In the genomic region with DNA sequence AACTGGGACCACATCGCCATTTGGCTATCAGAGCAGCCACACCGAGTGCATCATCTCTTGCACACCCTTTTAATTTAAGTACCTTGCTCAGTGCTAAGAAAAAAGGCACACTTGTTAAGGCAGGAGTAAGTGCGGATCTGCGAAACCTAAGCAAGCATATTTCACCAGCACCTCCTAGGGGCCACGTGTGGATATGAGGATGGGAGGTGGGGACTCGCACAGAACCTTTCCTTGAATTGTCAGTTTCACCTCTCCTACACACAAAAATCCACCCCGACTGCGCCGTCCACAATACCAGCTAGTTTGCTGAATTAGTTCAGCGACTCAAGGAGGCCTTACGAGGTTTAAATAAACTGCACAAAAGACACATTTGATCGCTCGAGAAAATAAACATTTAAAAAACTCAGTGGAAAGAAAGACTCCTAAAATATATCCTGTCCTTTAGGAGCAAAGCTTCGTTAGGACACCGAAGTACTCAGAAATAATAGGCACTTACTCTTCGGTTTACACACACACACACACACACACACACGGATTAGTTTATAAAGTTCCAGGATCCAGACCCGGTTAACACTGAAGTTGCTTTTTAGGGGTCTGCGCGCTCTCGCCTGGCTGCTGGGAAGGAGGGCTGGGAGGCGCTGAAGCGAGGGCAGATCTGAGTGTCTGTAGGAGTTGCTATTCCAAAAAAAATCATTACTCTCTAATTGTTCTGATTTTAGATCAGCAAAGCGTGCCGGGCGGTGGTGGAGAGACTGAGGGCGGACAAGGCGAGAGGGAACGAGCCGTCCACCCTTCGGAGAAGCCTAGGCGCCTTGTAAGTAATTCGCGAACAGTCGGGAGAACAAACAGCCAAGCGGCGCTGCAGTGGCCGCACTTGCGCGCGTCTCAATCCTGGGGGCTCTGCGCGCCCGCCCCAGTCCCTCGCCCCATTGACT, we compare ENCODE assay signal across 8 cellular contexts. TPM values are rescaled to one million over a fixed set of nuclear protein-coding genes. Genes with fewer than 3 reads are reported as not detected.
DNase-seq lines count a peak whose midpoint lies in the region; ATAC-seq, FAIRE-seq and TF ChIP-seq lines count a peak whose summit lies in the region.

No MANE protein-coding gene starts in this region.

- no peaks in the 10 kb centered on the region for H3K36me3 ChIP-seq in ACC112 (ENCODE audit: insufficient read depth, low read length)
- no peaks in the 10 kb centered on the region for H3K36me3 ChIP-seq in bronchial epithelial cell (ENCODE audit: control insufficient read depth, insufficient read depth, low read length)
- no peaks in the 10 kb centered on the region for H3K36me3 ChIP-seq in gastrocnemius medialis

- intact Hi-C loops in gastrocnemius medialis (cut with DNase I; ENCODE audit: low total_unique reads), result loop anchor here (2.0 to 10.0 kb wide), 5 partner anchors 146 to 600 kb away; no protein-coding TSS in a partner anchor

- H3K9me3 Mint-ChIP-seq in immature natural killer cell, result peaks cover 0 to 13% (median 6%) of the 10 kb centered on the region in 6 donors

- H3K36me3 Mint-ChIP-seq in immature natural killer cell, result peaks cover 0 to 4% (median 0%) of the 10 kb centered on the region in 3 donors

- no peaks in the 10 kb centered on the region for H3K9me3 ChIP-seq in gastrocnemius medialis

- H3K4me3 ChIP-seq in ACC112 (ENCODE audit: low read depth, low read length), result peak overlapping the region; percentile 88
- peak overlapping the region; percentile 60 for H3K4me3 ChIP-seq in bronchial epithelial cell (ENCODE audit: low read depth, low read length)
- peak overlapping the region; percentile 82 to 90 (median 87) for H3K4me3 ChIP-seq in gastrocnemius medialis

- H3K4me1 Mint-ChIP-seq in immature natural killer cell, result peaks cover 7 to 21% of the 10 kb centered on the region in 2 donors

- ATAC-seq in HG03103 (IDR thresholded peaks at IDR 0.05; ENCODE audit: low read depth, unreplicated experiment) (peak; percentile 13), gastrocnemius medialis (peak; percentile 55 to 61)

- no peaks in the 10 kb centered on the region for H3K27me3 ChIP-seq in ACC112 (ENCODE audit: insufficient read depth, low read length)
- no peaks in the 10 kb centered on the region for H3K27me3 ChIP-seq in bronchial epithelial cell (ENCODE audit: control insufficient read depth, insufficient read depth, low read length)
- no peaks in the 10 kb centered on the region for H3K27me3 ChIP-seq in gastrocnemius medialis

- TF ChIP-seq CTCF in GM12874 (IDR thresholded peaks at IDR 0.05; ENCODE audit: insufficient read depth, low read depth, low read length) (peak; percentile 67), bronchial epithelial cell (IDR thresholded peaks at IDR 0.05; ENCODE audit: insufficient read depth, low read length, severe bottlenecking) (peak; percentile 88), gastrocnemius medialis (IDR thresholded peaks at IDR 0.05 in 4 of 5, conservative IDR thresholded peaks at IDR 0.05 in 1 of 5) (peak; percentile 48 to 71 (median 56))

- peaks cover 11% of the 10 kb centered on the region in 3 donors for H3K27me3 Mint-ChIP-seq in immature natural killer cell (ENCODE audit: low read depth in 3 of 3)

- no peak overlapping the region for H3K27ac Mint-ChIP-seq in immature natural killer cell

- no peaks in the 10 kb centered on the region for H3K79me2 ChIP-seq in ACC112 (ENCODE audit: control insufficient read depth, insufficient read depth, low read length, unreplicated experiment)

- peak; percentile 97 for FAIRE-seq in bronchial epithelial cell (lab: Jason Lieb, UNC)

- H2AFZ ChIP-seq in ACC112 (ENCODE audit: low read length, unreplicated experiment), result peak overlapping the region; percentile 36

- DNase-seq in NOMO-1 treated with dmso at 0.1 percent for 144 hours (lab: John Stamatoyannopoulos, UW; ENCODE audit: unreplicated experiment) (peak; percentile 75), bronchial epithelial cell (ENCODE audit: low read depth) (peak; percentile 74), immature natural killer cell (no peak), gastrocnemius medialis (peak; percentile 66 to 76)
- no peak for DNase-seq in activated CD4-positive, CD25-positive, alpha-beta regulatory T cell (lab: John Stamatoyannopoulos, UW)

- H3K27ac ChIP-seq in ACC112 (ENCODE audit: low read depth, low read length) (no peak overlapping the region), gastrocnemius medialis (peak overlapping the region; percentile 92 to 97 (median 96))

- TF ChIP-seq POLR2A in gastrocnemius medialis (IDR thresholded peaks at IDR 0.05), result peak; percentile 17 to 38

- in situ Hi-C loops in gastrocnemius medialis (cut with MboI; ENCODE audit: low sequenced_read_pairs in 4 of 4), result loop anchor here (25.0 kb wide), 4 partner anchors 431 to 831 kb away; partner anchors contain the start of gene ABCA5 (in 1 of the 4)

- peak overlapping the region; percentile 63 to 79 (median 77) for H3K4me3 Mint-ChIP-seq in immature natural killer cell

- H3K4me1 ChIP-seq in ACC112 (ENCODE audit: control insufficient read depth, insufficient read depth, low read length, unreplicated experiment) (peaks cover 11% of the 10 kb centered on the region), gastrocnemius medialis (peaks cover 32 to 35% of the 10 kb centered on the region in 2 donors)

RNA-seq across cellular contexts. Expression of gene KCNJ2, which starts 1.0 kb away (rescaled TPM):
- total RNA-seq in bronchial epithelial cell (0.51 and 1.6 TPM in 2 replicates), gastrocnemius medialis (10 to 100 TPM in 2 of 4 donors, 1 to 10 TPM in 2; 7.3 to 18.9 (median 10.6) TPM)
- polyA plus RNA-seq in immature natural killer cell, result not detected

Comparison
In these comparisons a context has a peak if more than half of its experiments do, and no peak if none do; other contexts are left out.
1. DNase-seq: peak in NOMO-1 treated with dmso at 0.1 percent for 144 hours (single experiment), bronchial epithelial cell (single experiment) and gastrocnemius medialis (2 of 2); none in immature natural killer cell (0 of 3) and activated CD4-positive, CD25-positive, alpha-beta regulatory T cell (0 of 4).
2. Peak in every context shown above with its lines, with median percentiles within 50 percentile points of each other: H3K4me3 ChIP-seq and CTCF ChIP-seq.